ENCODE assay signal across 1 cellular context in genomic region chr17:80209765-80210164, GRCh38.
TF ChIP-seq lines count a peak whose summit lies in the region.

No MANE protein-coding gene starts in this region.

TF ChIP-seq in HepG2, 621 proteins besides CTCF, POLR2A, EP300 and RAD21:
- TF ChIP-seq KLF9 (CRISPR knock-in tag; IDR thresholded peaks at IDR 0.05; ENCODE audit: low read depth) (no peak), ZNF776 (CRISPR knock-in tag; IDR thresholded peaks at IDR 0.05) (0 out of 2 replicates have a peak, but pooled peaks have one; percentile 23), POLR2AphosphoS2 (IDR thresholded peaks at IDR 0.05; ENCODE audit: low read depth, low read length) (no peak), KDM5B (CRISPR knock-in tag; IDR thresholded peaks at IDR 0.05; ENCODE audit: borderline replicate concordance) (no peak), ZSCAN9 (CRISPR knock-in tag; IDR thresholded peaks at IDR 0.05; ENCODE audit: borderline replicate concordance) (no peak), ZNF207 (IDR thresholded peaks at IDR 0.05; ENCODE audit: borderline replicate concordance) (no peak), SATB2 (CRISPR knock-in tag; IDR thresholded peaks at IDR 0.05) (no peak), ZFX (CRISPR knock-in tag; IDR thresholded peaks at IDR 0.05; ENCODE audit: low read depth) (no peak), ZSCAN31 (CRISPR knock-in tag; IDR thresholded peaks at IDR 0.05; ENCODE audit: low read depth) (no peak), FIP1L1 (IDR thresholded peaks at IDR 0.05; ENCODE audit: borderline replicate concordance, insufficient read depth, low read depth, low read length) (no peak), ZNF546 (CRISPR knock-in tag; conservative IDR thresholded peaks at IDR 0.05) (no peak), TAF15 (IDR thresholded peaks at IDR 0.05; ENCODE audit: low read depth, low read length, poor library complexity, severe bottlenecking) (no peak), PHF20 (CRISPR knock-in tag; IDR thresholded peaks at IDR 0.05) (no peak), NR2F2 (IDR thresholded peaks at IDR 0.05; ENCODE audit: borderline replicate concordance, low read depth) (no peak), ZFP41 (CRISPR knock-in tag; IDR thresholded peaks at IDR 0.05; ENCODE audit: borderline replicate concordance) (no peak), AGO2 (optimal IDR thresholded peaks at IDR 0.05; ENCODE audit: low read depth, low read length) (peak; percentile 66)
TF ChIP-seq in HepG2: peak in this region for 2.
